18 cellular contexts compared by ENCODE assay signal in genomic region chr17:82956146-82956725, GRCh38.
"Had no signal": no experiment of that assay in that cellular context is flagged by ENCODE, and none has a peak within 500 bp of the region (broad histone marks: within the 10 kb centered on the region; RNA-seq: fewer than 3 reads in every experiment).

No MANE protein-coding gene starts in this region.

- H3K9me3 ChIP-seq: ovary had no signal

- H3K36me3 ChIP-seq: brain microvascular endothelial cell, ovary had no signal

- H3K4me1 Mint-ChIP-seq: memory B cell; stimulated activated memory B cell treated with anti-CD40 and anti-IgM and Interleukin-4, amounts not matched to agents 10 μg/mL and 1 μg/mL and 100 μg/mL, for 72 hours; T-helper 17 cell had no signal

- FAIRE-seq: endometrium had no signal

- H3K4me3 ChIP-seq: dorsolateral prefrontal cortex, ovary, skin epidermis had no signal

- H3K27ac Mint-ChIP-seq: activated naive CD4-positive, alpha-beta T cell treated with anti-CD3 and anti-CD28 coated beads for 36 hours; activated T-helper 1 cell treated with anti-CD3 and anti-CD28 coated beads, Interleukin-12 subunit alpha, Interleukin-12 subunit beta, Interleukin-2, Interleukin-4 antibody, amounts not matched to agents 30 ng/mL and 10 ng/mL and 1 ng/mL, durations not matched to agents 14 hours and 24 hours and 36 hours; memory B cell; natural killer cell treated with Interleukin-12 subunit alpha and Interleukin-12 subunit beta and Interleukin-15 and Interleukin-18, amount 100 ng/mL, for 72 hours; stimulated activated memory B cell treated with anti-CD40 and anti-IgM and Interleukin-4, amounts not matched to agents 10 μg/mL and 1 μg/mL and 100 μg/mL, for 72 hours; T-helper 17 cell had no signal

- H3K27ac ChIP-seq: brain microvascular endothelial cell, dorsolateral prefrontal cortex, ovary, skin epidermis had no signal

- H3K4me3 Mint-ChIP-seq: activated naive CD4-positive, alpha-beta T cell treated with anti-CD3 and anti-CD28 coated beads for 36 hours; activated T-helper 1 cell treated with anti-CD3 and anti-CD28 coated beads, Interleukin-12 subunit alpha, Interleukin-12 subunit beta, Interleukin-2, Interleukin-4 antibody, amounts not matched to agents 30 ng/mL and 10 ng/mL and 1 ng/mL, durations not matched to agents 14 hours and 24 hours and 36 hours; memory B cell; natural killer cell treated with Interleukin-12 subunit alpha and Interleukin-12 subunit beta and Interleukin-15 and Interleukin-18, amount 100 ng/mL, for 72 hours; stimulated activated memory B cell treated with anti-CD40 and anti-IgM and Interleukin-4, amounts not matched to agents 10 μg/mL and 1 μg/mL and 100 μg/mL, for 72 hours; T-helper 17 cell had no signal

- H3K27me3 Mint-ChIP-seq: memory B cell; natural killer cell treated with Interleukin-12 subunit alpha and Interleukin-12 subunit beta and Interleukin-15 and Interleukin-18, amount 100 ng/mL, for 72 hours; stimulated activated memory B cell treated with anti-CD40 and anti-IgM and Interleukin-4, amounts not matched to agents 10 μg/mL and 1 μg/mL and 100 μg/mL, for 72 hours; T-helper 17 cell had no signal

- ATAC-seq: left colon; stimulated activated memory B cell treated with anti-CD40 and anti-IgM and Interleukin-4, amounts not matched to agents 10 μg/mL and 1 μg/mL and 100 μg/mL, for 72 hours; T-helper 17 cell had no signal

- H3K27me3 ChIP-seq: brain microvascular endothelial cell, dorsolateral prefrontal cortex, ovary had no signal

- DNase-seq: activated CD4-positive, alpha-beta T cell treated with anti-CD3 and anti-CD28 coated beads, Interleukin-2, amount 50 U/mL, for 1 hour; activated CD4-positive, CD25-positive, alpha-beta regulatory T cell; activated naive CD4-positive, alpha-beta T cell treated with anti-CD3 and anti-CD28 coated beads for 36 hours; amniotic stem cell; brain microvascular endothelial cell; glutamatergic neuron; left colon; SIG-M5; T-helper 17 cell; trophoblast cell had no signal
